Comparison of ENCODE assay signal across 8 cellular contexts in the genomic region with DNA sequence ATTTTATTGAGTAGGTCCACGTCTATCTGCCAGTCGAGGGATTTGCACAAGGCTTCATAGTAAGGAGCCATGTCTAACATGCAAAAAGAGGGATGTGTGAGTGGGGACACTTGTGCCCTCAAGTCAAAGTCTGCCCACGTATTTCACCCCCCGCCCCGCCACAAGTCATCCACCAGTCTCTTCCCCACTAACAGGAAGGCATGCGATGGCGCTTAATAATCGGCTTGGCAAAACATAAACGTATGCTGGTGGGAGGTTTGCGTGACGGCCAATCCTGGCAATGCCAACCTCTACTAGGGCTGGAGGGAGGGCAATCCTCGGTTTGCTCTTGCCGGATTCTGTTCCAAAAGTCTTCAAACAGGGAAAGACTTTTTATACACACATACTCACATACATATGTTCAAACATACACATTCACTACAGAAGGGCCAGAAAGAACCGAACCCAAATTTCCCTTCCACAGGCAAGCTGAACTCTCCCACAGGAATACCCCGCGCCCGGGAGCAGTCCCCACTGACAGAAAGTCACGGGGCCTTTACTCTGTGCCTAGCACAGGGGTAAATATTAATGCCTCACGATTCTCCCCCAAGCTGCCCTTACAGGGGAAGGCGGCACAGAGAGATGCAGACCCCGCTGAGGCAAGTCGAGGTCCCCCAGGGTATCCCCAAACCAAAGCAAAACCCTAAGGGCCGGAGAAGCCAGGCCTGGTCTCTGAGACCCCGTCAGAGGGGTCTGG. TPM values are rescaled to one million over a fixed set of nuclear protein-coding genes. Genes with fewer than 3 reads are reported as not detected.
DNase-seq lines count a peak whose midpoint lies in the region; ATAC-seq and TF ChIP-seq lines count a peak whose summit lies in the region.

No MANE protein-coding gene starts in this region.

- no peaks in the 10 kb centered on the region; the same call in 1 of the 2 replicates for H3K27me3 ChIP-seq in GM06990 (replicated peaks; ENCODE audit: control insufficient read depth, insufficient read depth, low read length)

- peak; percentile 9 for DNase-seq in GM06990 (ENCODE audit: extremely low read depth, insufficient read length)
- peak; percentile 6 for DNase-seq in HT-29 (ENCODE audit: low spot score)
- peak; percentile 1 for DNase-seq in activated T-helper 9 cell treated with anti-CD3 and anti-CD28 coated beads, Interleukin-2, amount 50 U/mL, for 16 hours (ENCODE audit: low read depth)
- no peak for DNase-seq in left ventricle myocardium superior
- DNase-seq in skeletal muscle cell (ENCODE audit: low read depth), result no peak
- no peak for DNase-seq in activated CD4-positive, CD25-positive, alpha-beta regulatory T cell (lab: John Stamatoyannopoulos, UW)

- intact Hi-C loops in left ventricle myocardium superior (cut with micrococcal nuclease), result no loop called here

- H3K4me3 ChIP-seq in GM06990 (replicated peaks; ENCODE audit: low read depth, low read length) (peak overlapping the region; percentile 99), skeletal muscle cell (ENCODE audit: low read depth, low read length) (peak overlapping the region; percentile 84)

- H3K36me3 ChIP-seq in GM06990 (ENCODE audit: control insufficient read depth, insufficient read depth, low read length), result peaks cover 2% of the 10 kb centered on the region

- ATAC-seq in left ventricle myocardium superior, result peak; percentile 31
- ATAC-seq in HG03196 (IDR thresholded peaks at IDR 0.05; ENCODE audit: unreplicated experiment), result no peak
- ATAC-seq in GM21786 (IDR thresholded peaks at IDR 0.05; ENCODE audit: unreplicated experiment), result no peak

- TF ChIP-seq CTCF in GM06990 (IDR thresholded peaks at IDR 0.05; ENCODE audit: insufficient read depth, low read length, poor library complexity, severe bottlenecking), result no peak

RNA-seq across cellular contexts. Expression of gene PSMD6, which starts 0.7 kb away (rescaled TPM):
- 58.1 and 61.8 TPM in 2 replicates for total RNA-seq in HT-29 (2014; rRNA removed; shearing (Covaris generic))
- 70.7 TPM for total RNA-seq in left ventricle myocardium superior

Comparison
In these comparisons a context has a peak if more than half of its experiments do, and no peak if none do; other contexts are left out.
1. DNase-seq: peak in GM06990 (single experiment), HT-29 (single experiment) and activated T-helper 9 cell treated with anti-CD3 and anti-CD28 coated beads, Interleukin-2, amount 50 U/mL, for 16 hours (single experiment); none in left ventricle myocardium superior (single experiment), skeletal muscle cell (single experiment) and activated CD4-positive, CD25-positive, alpha-beta regulatory T cell (0 of 4).